29 cellular contexts compared by ENCODE assay signal in the genomic region with DNA sequence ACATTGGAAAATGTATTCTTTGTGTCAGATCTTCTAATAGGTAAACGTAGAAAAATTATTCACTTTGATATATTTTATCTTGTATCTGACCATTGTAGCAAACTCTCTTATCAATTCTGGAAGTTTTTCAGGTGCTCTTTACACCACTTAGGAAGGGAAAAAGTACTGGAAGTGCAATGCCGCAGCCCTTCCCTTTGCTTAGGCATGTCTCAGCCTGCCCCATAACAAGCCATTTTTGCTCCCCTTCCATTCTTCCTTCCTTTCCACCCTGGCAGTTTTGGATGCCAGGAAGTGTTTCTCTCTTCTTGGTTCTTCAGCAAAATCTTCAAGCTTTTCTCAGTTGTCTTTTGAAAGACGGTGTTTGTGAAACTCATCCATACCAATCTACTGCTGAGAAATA.
"Had no signal": no experiment of that assay in that cellular context is flagged by ENCODE, and none has a peak within 500 bp of the region (broad histone marks: within the 10 kb centered on the region; RNA-seq: fewer than 3 reads in every experiment).

No MANE protein-coding gene starts in this region.

- H3K36me3 Mint-ChIP-seq: activated naive CD4-positive, alpha-beta T cell treated with anti-CD3 and anti-CD28 coated beads, Interleukin-2, amount 10 ng/mL, durations not matched to agents 7 days and 5 days; activated naive CD8-positive, alpha-beta T cell treated with anti-CD3 and anti-CD28 coated beads for 36 hours had no signal

- H3K9me2 ChIP-seq: SK-N-SH had no signal

- H3K27me3 ChIP-seq: brain microvascular endothelial cell had no signal

- H3K4me1 ChIP-seq: SJCRH30 had no signal

- H3K4me3 ChIP-seq: SJCRH30 had no signal

- H3K4me1 Mint-ChIP-seq: activated CD4-positive, alpha-beta memory T cell treated with anti-CD3 and anti-CD28 coated beads, Interleukin-2, amount 10 ng/mL, durations not matched to agents 7 days and 5 days; activated CD4-positive, alpha-beta T cell treated with anti-CD3 and anti-CD28 coated beads for 36 hours; activated naive CD4-positive, alpha-beta T cell treated with anti-CD3 and anti-CD28 coated beads, Interleukin-2, amount 10 ng/mL, durations not matched to agents 7 days and 5 days; activated naive CD8-positive, alpha-beta T cell treated with anti-CD3 and anti-CD28 coated beads for 36 hours; activated T-helper 17 cell treated with anti-CD3 and anti-CD28 coated beads, Interleukin-2, amount 50 U/mL, for 72 hours had no signal

- H3K36me3 ChIP-seq: brain microvascular endothelial cell, SJCRH30 had no signal

- H3K9me3 ChIP-seq: SJCRH30, SK-N-SH had no signal

- H3K27ac ChIP-seq: brain microvascular endothelial cell, RWPE1, SJCRH30, VCaP had no signal

- DNase-seq: activated CD4-positive, alpha-beta memory T cell treated with anti-CD3 and anti-CD28 coated beads, Interleukin-2, amount 10 ng/mL, durations not matched to agents 7 days and 5 days; activated CD4-positive, alpha-beta T cell treated with anti-CD3 and anti-CD28 coated beads for 36 hours; activated CD4-positive, alpha-beta T cell treated with anti-CD3 and anti-CD28 coated beads, Interleukin-2, amount 50 U/mL, for 1 hour; activated gamma-delta T cell treated with Interleukin-2 at 50 U/mL for 16 hours; activated naive CD4-positive, alpha-beta T cell treated with anti-CD3 and anti-CD28 coated beads, Interleukin-2, amount 10 ng/mL, durations not matched to agents 7 days and 5 days; activated naive CD8-positive, alpha-beta T cell treated with anti-CD3 and anti-CD28 coated beads for 36 hours; activated T-cell treated with anti-CD3 and anti-CD28 coated beads for 4 hours; activated T-cell treated with anti-CD3 and anti-CD28 coated beads, Interleukin-2, amount 50 U/mL, for 48 hours; brain microvascular endothelial cell; caudate nucleus; IMR-90; Kasumi-1; KBM-7; NCI-H1092; NCI-H1417; NCI-H1694; NCI-H2029; NCI-H2171; NCI-H2227 treated with DMSO at 0.1 percent for 48 hours; NCI-H526; NCI-H774; Right ventricle myocardium superior; SJCRH30; SK-N-SH; T-helper 1 cell had no signal

- H3K9ac ChIP-seq: SK-N-SH had no signal

- ATAC-seq: activated CD4-positive, alpha-beta T cell treated with anti-CD3 and anti-CD28 coated beads for 36 hours; activated T-helper 17 cell treated with anti-CD3 and anti-CD28 coated beads, Interleukin-2, amount 50 U/mL, for 72 hours; Panc1 had no signal

- H3K4me2 ChIP-seq: SK-N-SH had no signal

- H3K4me3 Mint-ChIP-seq: activated CD4-positive, alpha-beta memory T cell treated with anti-CD3 and anti-CD28 coated beads, Interleukin-2, amount 10 ng/mL, durations not matched to agents 7 days and 5 days; activated CD4-positive, alpha-beta T cell treated with anti-CD3 and anti-CD28 coated beads for 36 hours; activated naive CD4-positive, alpha-beta T cell treated with anti-CD3 and anti-CD28 coated beads, Interleukin-2, amount 10 ng/mL, durations not matched to agents 7 days and 5 days; activated naive CD8-positive, alpha-beta T cell treated with anti-CD3 and anti-CD28 coated beads for 36 hours; activated T-helper 17 cell treated with anti-CD3 and anti-CD28 coated beads, Interleukin-2, amount 50 U/mL, for 72 hours had no signal

- H3K27ac Mint-ChIP-seq: activated CD4-positive, alpha-beta memory T cell treated with anti-CD3 and anti-CD28 coated beads, Interleukin-2, amount 10 ng/mL, durations not matched to agents 7 days and 5 days; activated CD4-positive, alpha-beta T cell treated with anti-CD3 and anti-CD28 coated beads for 36 hours; activated naive CD4-positive, alpha-beta T cell treated with anti-CD3 and anti-CD28 coated beads, Interleukin-2, amount 10 ng/mL, durations not matched to agents 7 days and 5 days; activated naive CD8-positive, alpha-beta T cell treated with anti-CD3 and anti-CD28 coated beads for 36 hours; activated T-helper 17 cell treated with anti-CD3 and anti-CD28 coated beads, Interleukin-2, amount 50 U/mL, for 72 hours had no signal

- H3K9me3 Mint-ChIP-seq: activated CD4-positive, alpha-beta memory T cell treated with anti-CD3 and anti-CD28 coated beads, Interleukin-2, amount 10 ng/mL, durations not matched to agents 7 days and 5 days; activated naive CD4-positive, alpha-beta T cell treated with anti-CD3 and anti-CD28 coated beads, Interleukin-2, amount 10 ng/mL, durations not matched to agents 7 days and 5 days; activated naive CD8-positive, alpha-beta T cell treated with anti-CD3 and anti-CD28 coated beads for 36 hours; activated T-helper 17 cell treated with anti-CD3 and anti-CD28 coated beads, Interleukin-2, amount 50 U/mL, for 72 hours had no signal
